Comparison of ENCODE assay signal across 20 cellular contexts in genomic region chr9:4152201-4152600, GRCh38.
"Had no signal": no experiment of that assay in that cellular context is flagged by ENCODE, and none has a peak within 500 bp of the region (broad histone marks: within the 10 kb centered on the region; RNA-seq: fewer than 3 reads in every experiment).

No MANE protein-coding gene starts in this region.

- H3K27me3 ChIP-seq: gastrocnemius medialis, neutrophil, right lobe of liver, testis, tibial nerve, upper lobe of right lung, vagina had no signal

- ATAC-seq: esophagus mucosa; gastrocnemius medialis; heart right ventricle; mucosa of descending colon; naive thymus-derived CD8-positive, alpha-beta T cell; psoas muscle; right lobe of liver; stimulated activated naive B cell treated with anti-CD40 and anti-IgM and Interleukin-4, amounts not matched to agents 10 μg/mL and 1 μg/mL and 100 μg/mL, for 72 hours; stimulated activated naive CD8-positive, alpha-beta T cell treated with anti-CD3 and anti-CD28 coated beads, Interleukin-15, amount 100 ng/mL, for 72 hours; upper lobe of right lung had no signal

- H3K27ac Mint-ChIP-seq: immature natural killer cell; naive thymus-derived CD8-positive, alpha-beta T cell; stimulated activated naive B cell treated with anti-CD40 and anti-IgM and Interleukin-4, amounts not matched to agents 10 μg/mL and 1 μg/mL and 100 μg/mL, for 72 hours; stimulated activated naive CD8-positive, alpha-beta T cell treated with anti-CD3 and anti-CD28 coated beads, Interleukin-15, amount 100 ng/mL, for 72 hours had no signal

- H3K4me1 ChIP-seq: gastrocnemius medialis, left ventricle myocardium inferior, psoas muscle, upper lobe of right lung, vagina had no signal

- H3K9me3 ChIP-seq: gastrocnemius medialis, heart right ventricle, left ventricle myocardium inferior, mucosa of descending colon, neutrophil, psoas muscle, right lobe of liver, testis, tibial nerve, upper lobe of right lung, vagina had no signal

- H3K36me3 Mint-ChIP-seq: immature natural killer cell; naive thymus-derived CD8-positive, alpha-beta T cell; stimulated activated naive B cell treated with anti-CD40 and anti-IgM and Interleukin-4, amounts not matched to agents 10 μg/mL and 1 μg/mL and 100 μg/mL, for 72 hours had no signal

- H3K27ac ChIP-seq: gastrocnemius medialis, heart right ventricle, left ventricle myocardium inferior, neutrophil, psoas muscle, right lobe of liver, testis, tibial nerve, upper lobe of right lung, vagina had no signal

- H3K4me3 ChIP-seq: gastrocnemius medialis, heart right ventricle, left ventricle myocardium inferior, mucosa of descending colon, psoas muscle, right lobe of liver, testis, tibial nerve, upper lobe of right lung, vagina had no signal

- H3K4me3 Mint-ChIP-seq: immature natural killer cell; naive thymus-derived CD8-positive, alpha-beta T cell; stimulated activated naive B cell treated with anti-CD40 and anti-IgM and Interleukin-4, amounts not matched to agents 10 μg/mL and 1 μg/mL and 100 μg/mL, for 72 hours; stimulated activated naive CD8-positive, alpha-beta T cell treated with anti-CD3 and anti-CD28 coated beads, Interleukin-15, amount 100 ng/mL, for 72 hours had no signal

- H3K9me3 Mint-ChIP-seq: naive thymus-derived CD8-positive, alpha-beta T cell; stimulated activated naive B cell treated with anti-CD40 and anti-IgM and Interleukin-4, amounts not matched to agents 10 μg/mL and 1 μg/mL and 100 μg/mL, for 72 hours; stimulated activated naive CD8-positive, alpha-beta T cell treated with anti-CD3 and anti-CD28 coated beads, Interleukin-15, amount 100 ng/mL, for 72 hours had no signal

- H3K4me1 Mint-ChIP-seq: immature natural killer cell; stimulated activated naive B cell treated with anti-CD40 and anti-IgM and Interleukin-4, amounts not matched to agents 10 μg/mL and 1 μg/mL and 100 μg/mL, for 72 hours; stimulated activated naive CD8-positive, alpha-beta T cell treated with anti-CD3 and anti-CD28 coated beads, Interleukin-15, amount 100 ng/mL, for 72 hours had no signal

- H3K36me3 ChIP-seq: gastrocnemius medialis, heart right ventricle, left ventricle myocardium inferior, neutrophil, right lobe of liver, tibial nerve, upper lobe of right lung, vagina had no signal

- DNase-seq: effector memory CD4-positive, alpha-beta T cell; gastrocnemius medialis; heart right ventricle; hypothalamus; immature natural killer cell; left ventricle myocardium inferior; mucosa of descending colon; naive thymus-derived CD8-positive, alpha-beta T cell; psoas muscle; retina; right lobe of liver; stimulated activated CD4-positive, alpha-beta T cell treated with anti-CD3 and anti-CD28 coated beads, Interleukin-4, amount 100 ng/mL, for 1 hour; stimulated activated naive B cell treated with anti-CD40 and anti-IgM and Interleukin-4, amounts not matched to agents 10 μg/mL and 1 μg/mL and 100 μg/mL, for 72 hours; stimulated activated naive CD8-positive, alpha-beta T cell treated with anti-CD3 and anti-CD28 coated beads, Interleukin-15, amount 100 ng/mL, for 72 hours; testis; upper lobe of right lung had no signal

- H3K27me3 Mint-ChIP-seq: stimulated activated naive CD8-positive, alpha-beta T cell treated with anti-CD3 and anti-CD28 coated beads, Interleukin-15, amount 100 ng/mL, for 72 hours had no signal
